Comparison of ENCODE assay signal across 9 cellular contexts in genomic region chr3:149968216-149968615, GRCh38. TPM values are rescaled to one million over a fixed set of nuclear protein-coding genes. Genes with fewer than 3 reads are reported as not detected.
DNase-seq lines count a peak whose midpoint lies in the region; ATAC-seq and TF ChIP-seq lines count a peak whose summit lies in the region.
"Had no signal": no experiment of that assay in that cellular context is flagged by ENCODE, and none has a peak within 500 bp of the region (broad histone marks: within the 10 kb centered on the region; RNA-seq: fewer than 3 reads in every experiment).

No MANE protein-coding gene starts in this region.

- no peaks in the 10 kb centered on the region for H3K27me3 ChIP-seq in Caco-2 (replicated peaks; ENCODE audit: control insufficient read depth, insufficient read depth, low read length)
- peaks cover 0 to 42% (median 7%) of the 10 kb centered on the region in 7 donors for H3K27me3 ChIP-seq in spleen (replicated peaks in 1 of 7)

- no peak for ATAC-seq in GM21390 (IDR thresholded peaks at IDR 0.05; ENCODE audit: unreplicated experiment)
- no peak for ATAC-seq in GM19324 (IDR thresholded peaks at IDR 0.05; ENCODE audit: low FRiP score, unreplicated experiment)

- no peaks in the 10 kb centered on the region for H3K9me3 ChIP-seq in Caco-2
- no peaks in the 10 kb centered on the region for H3K9me3 ChIP-seq in spleen

- intact Hi-C loops in Caco-2 (cut with micrococcal nuclease; ENCODE audit: unreplicated experiment): loop anchor here (5.0 to 10.0 kb wide), 2 partner anchors 527 to 634 kb away; partner anchors contain the start of gene SELENOT
- intact Hi-C loops in spleen (cut with DNase I; ENCODE audit: low total_unique reads): loop anchor here (10.0 kb wide), 1 partner anchor 217 kb away; no protein-coding TSS in a partner anchor

- POLR2A ChIA-PET in Caco-2 (lab: Charles Lee): no interaction called here

- WGBS in spleen, 5 donors: 84 to 92% (median 85%) methylated on average over 8 of the region's 8 CpGs

- no peak overlapping the region for H3K4me3 ChIP-seq in Caco-2 (ENCODE audit: low read depth, low read length)
- peak overlapping the region; percentile 79 for H3K4me3 ChIP-seq in LNCaP clone FGC (ENCODE audit: low read depth, low read length)
- peak overlapping the region; percentile 69 for H3K4me3 ChIP-seq in astrocyte of the spinal cord (ENCODE audit: low read depth, low read length)
- no peak overlapping the region for H3K4me3 ChIP-seq in spleen

- no TSS peak for BruUV-seq in Caco-2 (replicated peaks; lab: Mats Ljungman, UMichigan)

- H3K36me3 ChIP-seq in Caco-2 (ENCODE audit: control insufficient read depth, insufficient read depth, low read length) (no peaks in the 10 kb centered on the region), spleen (peaks cover 0 to 9% (median 0%) of the 10 kb centered on the region in 6 donors)

- H3K4me3 Mint-ChIP-seq in Caco-2 (ENCODE audit: unreplicated experiment): peak overlapping the region; percentile 78
- H3K4me3 Mint-ChIP-seq in mesothelial cell of epicardium: peak overlapping the region; percentile 80

- DNase-seq in Caco-2 (no peak), LNCaP clone FGC (ENCODE audit: low read depth) (no peak), astrocyte of the spinal cord (ENCODE audit: low read depth, low spot score) (peak; percentile 58), mesothelial cell of epicardium (ENCODE audit: low spot score in 2 of 2, unreplicated experiment in 2 of 2) (no peak), spleen (no peak), GM13976 (ENCODE audit: low spot score) (no peak)
- DNase-seq: kidney glomerular epithelial cell had no signal

- TF ChIP-seq POLR2A in spleen (IDR thresholded peaks at IDR 0.05): no peak

- H3K27ac Mint-ChIP-seq in Caco-2 (ENCODE audit: unreplicated experiment) (no peak overlapping the region), mesothelial cell of epicardium (peak overlapping the region; percentile 73)

- H3K27ac ChIP-seq in spleen: no peak overlapping the region

- H3K27me3 Mint-ChIP-seq in Caco-2 (ENCODE audit: insufficient read depth, unreplicated experiment) (no peaks in the 10 kb centered on the region), mesothelial cell of epicardium (ENCODE audit: low read depth) (no peaks in the 10 kb centered on the region)

- CTCF ChIA-PET in Caco-2 (lab: Charles Lee): interaction anchor here (1.8 kb wide), 1 partner anchor 216 kb away, joined by 22 read pairs; no protein-coding TSS in a partner anchor

- TF ChIP-seq CTCF in Caco-2 (IDR thresholded peaks at IDR 0.05; ENCODE audit: insufficient read depth in 1 of 2, low read depth in 1 of 2, low read length in 1 of 2, severe bottlenecking in 1 of 2, unreplicated experiment in 1 of 2) (no peak), LNCaP clone FGC (IDR thresholded peaks at IDR 0.05; ENCODE audit: control insufficient read depth, extremely low read depth, insufficient read depth) (no peak), astrocyte of the spinal cord (IDR thresholded peaks at IDR 0.05; ENCODE audit: low read depth, low read length) (no peak), mesothelial cell of epicardium (IDR thresholded peaks at IDR 0.05; ENCODE audit: unreplicated experiment) (no peak), spleen (IDR thresholded peaks at IDR 0.05 in 8 of 11, conservative IDR thresholded peaks at IDR 0.05 in 3 of 11) (no peak), GM13976 (IDR thresholded peaks at IDR 0.05; ENCODE audit: borderline replicate concordance, control extremely low read depth, extremely low read depth, insufficient read depth, missing control alignments) (no peak)

- peaks cover 32% of the 10 kb centered on the region for H3K36me3 Mint-ChIP-seq in Caco-2 (ENCODE audit: insufficient read depth, unreplicated experiment)
- peaks cover 12% of the 10 kb centered on the region for H3K36me3 Mint-ChIP-seq in mesothelial cell of epicardium

- H3K4me1 ChIP-seq in Caco-2 (no peaks in the 10 kb centered on the region), spleen (peaks cover 0 to 56% (median 29%) of the 10 kb centered on the region in 6 donors)

- H3K4me1 Mint-ChIP-seq in Caco-2 (ENCODE audit: low read depth, unreplicated experiment) (no peaks in the 10 kb centered on the region), mesothelial cell of epicardium (peaks cover 48% of the 10 kb centered on the region)

- in situ Hi-C loops in astrocyte of the spinal cord (cut with HindIII; ENCODE audit: low sequenced_read_pairs): no loop called here
- in situ Hi-C loops in GM13976 (cut with MboI; ENCODE audit: low sequenced_read_pairs, unreplicated experiment): no loop called here

- H3K9me3 Mint-ChIP-seq in Caco-2 (ENCODE audit: unreplicated experiment): no peaks in the 10 kb centered on the region
- H3K9me3 Mint-ChIP-seq in mesothelial cell of epicardium: no peaks in the 10 kb centered on the region

RNA-seq across cellular contexts. Expression of gene PFN2, which starts 2.5 kb away (rescaled TPM):
- 39.3 and 45.9 TPM in 2 replicates for total RNA-seq in Caco-2 (2022)
- 179 to 196 TPM (median 187 TPM) in 3 replicates for total RNA-seq in mesothelial cell of epicardium
- total RNA-seq in spleen: 10 to 100 TPM; 11.8 to 21.9 (median 19.2) TPM
- 10 to 100 TPM; 11.4 to 18.0 (median 17.6) TPM for polyA plus RNA-seq in spleen

Comparison
In these comparisons a context has a peak if more than half of its experiments do, and no peak if none do; other contexts are left out.
1. H3K4me3 ChIP-seq: peak in LNCaP clone FGC (single experiment) and astrocyte of the spinal cord (single experiment); none in Caco-2 (single experiment) and spleen (0 of 8).